ENCODE assay signal across 15 cellular contexts in the genomic region with DNA sequence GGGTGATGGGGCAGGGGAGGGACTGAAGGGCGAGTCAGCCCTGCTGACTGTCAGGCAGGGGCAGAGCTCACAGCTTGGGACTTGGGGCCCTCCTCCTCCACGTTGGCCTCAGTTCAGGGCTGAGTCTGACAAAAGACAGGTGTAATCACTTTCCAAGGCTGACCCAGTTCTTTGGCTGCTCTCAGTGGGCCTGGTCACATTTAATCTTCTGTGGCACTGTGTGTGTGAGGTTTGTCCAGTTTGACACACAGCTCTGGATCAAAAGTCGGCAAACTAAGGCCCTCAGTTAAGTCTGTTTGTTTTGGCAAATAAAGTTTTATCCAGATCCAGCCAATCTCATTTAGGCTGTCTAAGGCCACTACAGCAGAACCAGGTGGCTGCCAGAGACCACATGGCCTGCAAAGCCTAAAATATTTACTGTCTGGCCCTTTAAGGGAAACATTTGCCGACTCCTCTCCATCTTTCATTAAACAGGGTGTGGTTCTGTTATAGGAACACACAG. TPM values are rescaled to one million over a fixed set of nuclear protein-coding genes. Genes with fewer than 3 reads are reported as not detected.
DNase-seq lines count a peak whose midpoint lies in the region; ATAC-seq, FAIRE-seq and TF ChIP-seq lines count a peak whose summit lies in the region.
"Had no signal": no experiment of that assay in that cellular context is flagged by ENCODE, and none has a peak within 500 bp of the region (broad histone marks: within the 10 kb centered on the region; RNA-seq: fewer than 3 reads in every experiment).

No MANE protein-coding gene starts in this region.

- CTCF ChIA-PET in A549 (lab: Yijun Ruan, JAX) = interaction anchor here (0.8 to 1.6 kb wide), 7 partner anchors 9 to 240 kb away, joined by 3 to 6 read pairs (median 3); no protein-coding TSS in a partner anchor
- CTCF ChIA-PET in activated CD4-positive, alpha-beta memory T cell treated with anti-CD3 and anti-CD28 coated beads, Interleukin-2, amount 10 ng/mL, durations not matched to agents 7 days and 5 days (lab: Charles Lee) = no interaction called here

- FAIRE-seq in A549 (lab: Jason Lieb, UNC) = no peak
- no peak for FAIRE-seq in D721Med (lab: Jason Lieb, UNC)

- H3K4me3 ChIP-seq in A549 (no peak overlapping the region), esophagus muscularis mucosa (no peak overlapping the region)
- H3K4me3 ChIP-seq: dorsolateral prefrontal cortex, uterus had no signal

- TF ChIP-seq RAD21 in A549 (conservative IDR thresholded peaks at IDR 0.05 in 1 of 2, IDR thresholded peaks at IDR 0.05 in 1 of 2) = no peak

- H3K4me3 Mint-ChIP-seq in activated CD4-positive, alpha-beta memory T cell treated with anti-CD3 and anti-CD28 coated beads, Interleukin-2, amount 10 ng/mL, durations not matched to agents 7 days and 5 days = no peak overlapping the region
- H3K4me3 Mint-ChIP-seq: B cell had no signal

- no peaks in the 10 kb centered on the region for H3K9me3 Mint-ChIP-seq in activated CD4-positive, alpha-beta memory T cell treated with anti-CD3 and anti-CD28 coated beads, Interleukin-2, amount 10 ng/mL, durations not matched to agents 7 days and 5 days

- H3K36me3 Mint-ChIP-seq in activated CD4-positive, alpha-beta memory T cell treated with anti-CD3 and anti-CD28 coated beads, Interleukin-2, amount 10 ng/mL, durations not matched to agents 7 days and 5 days (ENCODE audit: low read depth) = no peaks in the 10 kb centered on the region

- intact Hi-C loops in esophagus muscularis mucosa (cut with DNase I) = no loop called here

- H3K27ac Mint-ChIP-seq in activated CD4-positive, alpha-beta memory T cell treated with anti-CD3 and anti-CD28 coated beads, Interleukin-2, amount 10 ng/mL, durations not matched to agents 7 days and 5 days = no peak overlapping the region
- H3K27ac Mint-ChIP-seq: B cell had no signal

- no peaks in the 10 kb centered on the region for H3K9me3 ChIP-seq in A549
- no peaks in the 10 kb centered on the region for H3K9me3 ChIP-seq in esophagus muscularis mucosa
- H3K9me3 ChIP-seq: uterus had no signal

- TF ChIP-seq EP300 in A549 (IDR thresholded peaks at IDR 0.05) (no peak), esophagus muscularis mucosa (IDR thresholded peaks at IDR 0.05) (no peak)

- H3K4me1 ChIP-seq in A549 (peaks cover 15% of the 10 kb centered on the region), esophagus muscularis mucosa (peaks cover 11 to 20% (median 17%) of the 10 kb centered on the region in 4 donors)
- H3K4me1 ChIP-seq: uterus had no signal

- DNase-seq in A549 (ENCODE audit: low read depth in 1 of 2, low spot score in 1 of 2) (no peak), NCI-H2196 (lab: John Stamatoyannopoulos, UW; ENCODE audit: unreplicated experiment) (peak; percentile 26), esophagus muscularis mucosa (ENCODE audit: extremely low spot score) (no peak), myocyte (ENCODE audit: low read depth) (peak; percentile 67), D721Med (ENCODE audit: insufficient read length, low spot score) (no peak), dedifferentiated amniotic fluid mesenchymal stem cell (ENCODE audit: extremely low spot score) (no peak)
- no peak for DNase-seq in activated CD4-positive, alpha-beta memory T cell treated with anti-CD3 and anti-CD28 coated beads, Interleukin-2, amount 10 ng/mL, durations not matched to agents 7 days and 5 days
- no peak for DNase-seq in activated CD4-positive, CD25-positive, alpha-beta regulatory T cell (lab: John Stamatoyannopoulos, UW)
- DNase-seq: activated gamma-delta T cell, DMS 273 treated with DMSO at 0.1 percent for 48 hours, dorsolateral prefrontal cortex, NCI-H2029 treated with DMSO at 0.1 percent for 48 hours, uterus had no signal

- WGBS in A549 (ENCODE audit: missing lambda C conversion rate) = 36% methylated on average over 4 of the region's 4 CpGs
- 41% methylated on average over 4 of the region's 4 CpGs for WGBS in esophagus muscularis mucosa

- no peaks in the 10 kb centered on the region for H3K27me3 Mint-ChIP-seq in activated CD4-positive, alpha-beta memory T cell treated with anti-CD3 and anti-CD28 coated beads, Interleukin-2, amount 10 ng/mL, durations not matched to agents 7 days and 5 days
- H3K27me3 Mint-ChIP-seq: B cell had no signal

- ATAC-seq in A549 = peak; percentile 25 to 39; a peak in 4 of 6 replicates

- H3K4me2 ChIP-seq in A549 = peak overlapping the region; percentile 33

- POLR2A ChIA-PET in A549 (lab: Yijun Ruan, JAX) = no interaction called here
- POLR2A ChIA-PET in activated CD4-positive, alpha-beta memory T cell treated with anti-CD3 and anti-CD28 coated beads, Interleukin-2, amount 10 ng/mL, durations not matched to agents 7 days and 5 days (lab: Charles Lee) = interaction anchor here (0.6 kb wide), 1 partner anchor 9 kb away, joined by 3 read pairs; no protein-coding TSS in a partner anchor

- TF ChIP-seq CTCF in A549 (IDR thresholded peaks at IDR 0.05) (no peak), esophagus muscularis mucosa (IDR thresholded peaks at IDR 0.05) (no peak), D721Med (IDR thresholded peaks at IDR 0.05; ENCODE audit: insufficient read depth, missing control alignments) (no peak)

- peaks cover 0 to 3% (median 0%) of the 10 kb centered on the region in 4 donors for H3K27me3 ChIP-seq in esophagus muscularis mucosa
- H3K27me3 ChIP-seq: dorsolateral prefrontal cortex, uterus had no signal

- TF ChIP-seq POLR2A in A549 (IDR thresholded peaks at IDR 0.05; ENCODE audit: low read length) (no peak), esophagus muscularis mucosa (IDR thresholded peaks at IDR 0.05; ENCODE audit: low read depth) (no peak)

- no peaks in the 10 kb centered on the region for H3K36me3 ChIP-seq in esophagus muscularis mucosa
- H3K36me3 ChIP-seq: uterus had no signal

- H3K27ac ChIP-seq in A549 = peak overlapping the region in 1 of 2 experiments; percentile 42; a peak in 1 of 6 replicates
- peak overlapping the region in 3 of 4 donors; percentile 8 to 55 (median 35) for H3K27ac ChIP-seq in esophagus muscularis mucosa (replicated peaks in 1 of 4)
- H3K27ac ChIP-seq: uterus had no signal

- peaks cover 12% of the 10 kb centered on the region for H3K4me1 Mint-ChIP-seq in activated CD4-positive, alpha-beta memory T cell treated with anti-CD3 and anti-CD28 coated beads, Interleukin-2, amount 10 ng/mL, durations not matched to agents 7 days and 5 days

TF ChIP-seq in A549, 52 proteins besides CTCF, POLR2A, EP300 and RAD21:
- TF ChIP-seq BHLHE40 (IDR thresholded peaks at IDR 0.05; ENCODE audit: low read depth, low read length) (no peak), CHD2 (IDR thresholded peaks at IDR 0.05; ENCODE audit: low read length, partially characterized antibody) (no peak), RFX5 (IDR thresholded peaks at IDR 0.05) (no peak), RNF2 (IDR thresholded peaks at IDR 0.05; ENCODE audit: borderline replicate concordance, low read depth) (no peak), MAFK (IDR thresholded peaks at IDR 0.05; ENCODE audit: partially characterized antibody) (no peak), ZC3H11A (IDR thresholded peaks at IDR 0.05) (no peak)
- TF ChIP-seq, protein P1, sequence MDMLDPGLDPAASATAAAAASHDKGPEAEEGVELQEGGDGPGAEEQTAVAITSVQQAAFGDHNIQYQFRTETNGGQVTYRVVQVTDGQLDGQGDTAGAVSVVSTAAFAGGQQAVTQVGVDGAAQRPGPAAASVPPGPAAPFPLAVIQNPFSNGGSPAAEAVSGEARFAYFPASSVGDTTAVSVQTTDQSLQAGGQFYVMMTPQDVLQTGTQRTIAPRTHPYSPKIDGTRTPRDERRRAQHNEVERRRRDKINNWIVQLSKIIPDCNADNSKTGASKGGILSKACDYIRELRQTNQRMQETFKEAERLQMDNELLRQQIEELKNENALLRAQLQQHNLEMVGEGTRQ (IDR thresholded peaks at IDR 0.05) = no peak
- TF ChIP-seq, protein P2, sequence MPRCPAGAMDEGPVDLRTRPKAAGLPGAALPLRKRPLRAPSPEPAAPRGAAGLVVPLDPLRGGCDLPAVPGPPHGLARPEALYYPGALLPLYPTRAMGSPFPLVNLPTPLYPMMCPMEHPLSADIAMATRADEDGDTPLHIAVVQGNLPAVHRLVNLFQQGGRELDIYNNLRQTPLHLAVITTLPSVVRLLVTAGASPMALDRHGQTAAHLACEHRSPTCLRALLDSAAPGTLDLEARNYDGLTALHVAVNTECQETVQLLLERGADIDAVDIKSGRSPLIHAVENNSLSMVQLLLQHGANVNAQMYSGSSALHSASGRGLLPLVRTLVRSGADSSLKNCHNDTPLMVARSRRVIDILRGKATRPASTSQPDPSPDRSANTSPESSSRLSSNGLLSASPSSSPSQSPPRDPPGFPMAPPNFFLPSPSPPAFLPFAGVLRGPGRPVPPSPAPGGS (IDR thresholded peaks at IDR 0.05) = no peak
- TF ChIP-seq, protein P3, sequence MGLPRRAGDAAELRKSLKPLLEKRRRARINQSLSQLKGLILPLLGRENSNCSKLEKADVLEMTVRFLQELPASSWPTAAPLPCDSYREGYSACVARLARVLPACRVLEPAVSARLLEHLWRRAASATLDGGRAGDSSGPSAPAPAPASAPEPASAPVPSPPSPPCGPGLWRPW (IDR thresholded peaks at IDR 0.05) = no peak

RNA-seq across cellular contexts. Expression of a gene that starts 5.1 kb away (rescaled TPM):
- 3.7 and 4.3 TPM in 2 replicates for polyA plus RNA-seq in A549 (2011; rRNA removed)
- 9.0 and 13.6 TPM in 2 replicates for polyA plus RNA-seq in A549 (2012; cell fraction: cytosol; rRNA removed)
- 25.2 and 27.9 TPM in 2 replicates for polyA plus RNA-seq in A549 (2012; cell fraction: nucleus; rRNA removed)
- 11.4 to 17.7 TPM (median 15.7 TPM) in 3 replicates for polyA plus RNA-seq in A549 (2017; fragmentation: RNase III; extraction: RNeasy Plus Mini Kit Qiagen cat#74134 plus additional on column Dnase treatment)
- polyA minus RNA-seq in A549 (2011; rRNA and poly(A)+ RNA removed) = 4.8 and 6.0 TPM in 2 replicates
- 100 to 1,000 TPM in 3 of 4 donors, 10 to 100 TPM in 1; 83.9 to 152 (median 111) TPM for total RNA-seq in esophagus muscularis mucosa
- total RNA-seq in myocyte = 104 and 107 TPM in 2 replicates
- 99.3 TPM for polyA plus RNA-seq in myocyte (2012)
- 10 to 100 TPM in 1 of 2 experiments, 1 to 10 TPM in 1; 8.9 to 10.5 TPM for total RNA-seq in activated CD4-positive, alpha-beta memory T cell treated with anti-CD3 and anti-CD28 coated beads, Interleukin-2, amount 10 ng/mL, durations not matched to agents 7 days and 5 days
- total RNA-seq: HT1080 had no signal

RNA-seq across cellular contexts. Expression of a gene that starts 37.2 kb away (rescaled TPM):
- 148 and 204 TPM in 2 replicates for polyA plus RNA-seq in A549 (2011; rRNA removed)
- polyA plus RNA-seq in A549 (2012; cell fraction: cytosol; rRNA removed) = 235 and 264 TPM in 2 replicates
- polyA plus RNA-seq in A549 (2012; cell fraction: nucleus; rRNA removed) = 104 and 152 TPM in 2 replicates
- 206 to 230 TPM (median 211 TPM) in 3 replicates for polyA plus RNA-seq in A549 (2017; fragmentation: RNase III; extraction: RNeasy Plus Mini Kit Qiagen cat#74134 plus additional on column Dnase treatment)
- 116 and 177 TPM in 2 replicates for polyA minus RNA-seq in A549 (2011; rRNA and poly(A)+ RNA removed)
- total RNA-seq in esophagus muscularis mucosa = 100 to 1,000 TPM; 152 to 252 (median 191) TPM
- 225 and 238 TPM in 2 replicates for total RNA-seq in myocyte
- polyA plus RNA-seq in myocyte (2012) = 409 TPM
- total RNA-seq in activated CD4-positive, alpha-beta memory T cell treated with anti-CD3 and anti-CD28 coated beads, Interleukin-2, amount 10 ng/mL, durations not matched to agents 7 days and 5 days = 100 to 1,000 TPM; 107 to 109 TPM

Comparison
In these comparisons a context has a peak if more than half of its experiments do, and no peak if none do; other contexts are left out.
1. DNase-seq: peak in NCI-H2196 (single experiment) and myocyte (single experiment); none in A549 (0 of 2), esophagus muscularis mucosa (single experiment), activated CD4-positive, alpha-beta memory T cell treated with anti-CD3 and anti-CD28 coated beads, Interleukin-2, amount 10 ng/mL, durations not matched to agents 7 days and 5 days (single experiment), D721Med (single experiment), activated CD4-positive, CD25-positive, alpha-beta regulatory T cell (0 of 4) and dedifferentiated amniotic fluid mesenchymal stem cell (single experiment).